ENCODE assay signal across 21 cellular contexts in genomic region chr5:179455320-179455719, GRCh38.
"Had no signal": no experiment of that assay in that cellular context is flagged by ENCODE, and none has a peak within 500 bp of the region (broad histone marks: within the 10 kb centered on the region; RNA-seq: fewer than 3 reads in every experiment).

No MANE protein-coding gene starts in this region.

- ATAC-seq: activated T-helper 17 cell treated with anti-CD3 and anti-CD28 coated beads, Interleukin-2, amount 50 U/mL, for 72 hours; heart left ventricle; left cardiac atrium; psoas muscle; stimulated activated naive B cell treated with anti-CD40 and anti-IgM and Interleukin-4, amounts not matched to agents 10 μg/mL and 1 μg/mL and 100 μg/mL, for 72 hours; T-cell had no signal

- H3K9me3 ChIP-seq: neutrophil, ovary, psoas muscle, right atrium auricular region had no signal

- H3K27me3 ChIP-seq: breast epithelium, neutrophil, ovary, right atrium auricular region had no signal

- H3K36me3 ChIP-seq: breast epithelium, heart left ventricle, neutrophil, ovary, right atrium auricular region had no signal

- H3K4me1 ChIP-seq: breast epithelium, heart left ventricle, psoas muscle, right atrium auricular region had no signal

- H3K4me3 ChIP-seq: breast epithelium, coronary artery, heart left ventricle, ovary, psoas muscle, right atrium auricular region had no signal

- H3K27ac ChIP-seq: breast epithelium, coronary artery, epithelial cell of prostate, heart left ventricle, neutrophil, ovary, psoas muscle, right atrium auricular region had no signal

- DNase-seq: activated CD4-positive, alpha-beta T cell treated with anti-CD3 and anti-CD28 coated beads for 1 hour; activated CD8-positive, alpha-beta memory T cell treated with anti-CD3 and anti-CD28 coated beads for 24 hours; activated CD8-positive, alpha-beta memory T cell treated with anti-CD3 and anti-CD28 coated beads, Interleukin-2, amount 50 U/mL, for 4 hours; activated naive CD8-positive, alpha-beta T cell treated with anti-CD3 and anti-CD28 coated beads for 36 hours; activated T-cell treated with anti-CD3 and anti-CD28 coated beads, Interleukin-2, amount 50 U/mL, for 24 hours; amniotic stem cell; heart left ventricle; islet precursor cell; left cardiac atrium; midbrain; ovary; psoas muscle; stimulated activated CD4-positive, alpha-beta T cell treated with anti-CD3 and anti-CD28 coated beads, Interleukin-2, amount 100 ng/mL, for 24 hours; stimulated activated naive B cell treated with anti-CD40 and anti-IgM and Interleukin-4, amounts not matched to agents 10 μg/mL and 1 μg/mL and 100 μg/mL, for 72 hours; T-cell had no signal
